ENCODE assay signal across 11 cellular contexts in the genomic region with DNA sequence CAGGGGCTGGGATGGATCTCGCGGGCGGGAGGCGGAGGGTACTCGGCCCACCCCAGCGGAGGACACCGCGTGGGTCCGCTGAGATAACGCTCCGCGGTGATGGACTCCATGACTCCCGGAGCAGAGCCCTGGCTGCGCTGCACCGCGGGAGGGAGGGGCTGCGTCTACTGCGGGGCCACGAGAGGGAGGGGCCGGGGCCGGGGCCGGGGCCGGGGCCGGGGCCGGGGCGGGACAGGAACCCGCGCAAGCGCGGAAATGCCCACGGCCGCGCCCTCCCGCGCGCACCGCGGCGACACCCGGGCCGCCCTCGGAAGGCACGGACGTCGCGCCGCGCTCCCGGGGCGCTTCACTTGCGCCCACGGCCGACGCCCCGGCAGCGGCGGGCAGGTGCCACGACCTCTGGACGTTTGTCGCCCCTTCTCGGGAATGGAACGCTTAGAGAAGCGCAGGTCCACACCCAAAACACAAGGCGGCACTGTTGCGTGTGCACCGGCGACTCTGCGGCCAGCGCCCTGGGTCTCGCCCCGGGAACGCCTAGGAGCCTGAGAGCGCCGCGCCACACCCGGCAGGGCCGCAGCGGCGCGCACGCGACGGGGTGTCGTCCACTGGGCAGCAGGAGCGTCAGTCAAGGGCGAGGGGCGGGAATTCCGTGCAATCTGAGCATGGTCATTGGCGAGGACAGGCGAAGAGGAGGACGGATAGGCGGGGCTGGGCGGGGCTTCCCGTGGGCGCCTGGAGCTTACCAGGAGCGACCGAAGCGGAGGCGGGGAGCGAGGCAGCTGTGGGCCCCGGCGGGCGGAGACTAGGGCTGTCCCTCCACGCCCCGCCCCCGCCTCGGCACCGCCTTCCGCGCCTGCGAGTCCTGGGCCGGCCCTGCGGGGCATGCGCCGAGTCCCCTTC. TPM values are rescaled to one million over a fixed set of nuclear protein-coding genes. Genes with fewer than 3 reads are reported as not detected.
DNase-seq lines count a peak whose midpoint lies in the region; ATAC-seq and FAIRE-seq lines count a peak whose summit lies in the region.
"Not testable (repeated sequence)": the region's sequence is repeated elsewhere in the genome, so short reads cannot be mapped to it uniquely, and the experiment has no call there.
"Had no signal": no experiment of that assay in that cellular context is flagged by ENCODE, and none has a peak within 500 bp of the region (broad histone marks: within the 10 kb centered on the region; RNA-seq: fewer than 3 reads in every experiment).

No MANE protein-coding gene starts in this region.

- peak; percentile 66 for ATAC-seq in GM18517 (IDR thresholded peaks at IDR 0.05; ENCODE audit: unreplicated experiment)
- ATAC-seq in GM21528 (IDR thresholded peaks at IDR 0.05; ENCODE audit: low FRiP score, unreplicated experiment): peak; percentile 64
- peak; percentile 64 for ATAC-seq in HG03045 (IDR thresholded peaks at IDR 0.05; ENCODE audit: unreplicated experiment)
- peak; percentile 86 for ATAC-seq in Right ventricle myocardium superior (ENCODE audit: poor library complexity)

- not testable (repeated sequence) for DNase-seq in RCC 7860 (ENCODE audit: low spot score); Right ventricle myocardium superior
- peak; percentile 2 for DNase-seq in stimulated activated CD4-positive, alpha-beta T cell treated with anti-CD3 and anti-CD28 coated beads, Interleukin-15, amount 100 ng/mL, for 24 hours

- intact Hi-C loops in Right ventricle myocardium superior (cut with DNase I): not testable (repeated sequence)

- FAIRE-seq in RCC 7860 (lab: Jason Lieb, UNC): peak; percentile 84

RNA-seq across cellular contexts. Expression of a gene that starts 32.8 kb away (rescaled TPM):
- total RNA-seq in Right ventricle myocardium superior: 216 TPM

RNA-seq across cellular contexts. Expression of a gene that starts 37.4 kb away (rescaled TPM):
- 49.2 TPM for total RNA-seq in Right ventricle myocardium superior

RNA-seq across cellular contexts. Expression of a gene that starts 46.1 kb away (rescaled TPM):
- 14.0 TPM for total RNA-seq in Right ventricle myocardium superior
- total RNA-seq: mammary epithelial cell, MCF 10A, pulmonary artery endothelial cell had no signal

RNA-seq across cellular contexts. Expression of a gene that starts 46.7 kb away (rescaled TPM):
- total RNA-seq in Right ventricle myocardium superior: not detected
- total RNA-seq: dorsolateral prefrontal cortex, mammary epithelial cell, MCF 10A, pulmonary artery endothelial cell, thyroid gland had no signal

RNA-seq across cellular contexts. Expression of a gene that starts 56.5 kb away (rescaled TPM):
- 2,020 TPM for total RNA-seq in Right ventricle myocardium superior
